In genomic region chr16:50114357-50115129, GRCh38 we compare ENCODE assay signal across 21 cellular contexts. TPM values are rescaled to one million over a fixed set of nuclear protein-coding genes. Genes with fewer than 3 reads are reported as not detected.
DNase-seq lines count a peak whose midpoint lies in the region; TF ChIP-seq lines count a peak whose summit lies in the region.
"Had no signal": no experiment of that assay in that cellular context is flagged by ENCODE, and none has a peak within 500 bp of the region (broad histone marks: within the 10 kb centered on the region; RNA-seq: fewer than 3 reads in every experiment).

No MANE protein-coding gene starts in this region.

- H3K4me1 Mint-ChIP-seq in neural crest cell (peaks cover 5% of the 10 kb centered on the region), osteocyte (ENCODE audit: unreplicated experiment) (no peaks in the 10 kb centered on the region)
- H3K4me1 Mint-ChIP-seq: brain, IgD-negative memory B cell had no signal

- H3K4me1 ChIP-seq in ectodermal cell (ENCODE audit: control insufficient read depth, insufficient read depth, low read length) = no peaks in the 10 kb centered on the region
- H3K4me1 ChIP-seq: gastrocnemius medialis had no signal

- H3K4me3 Mint-ChIP-seq in neural crest cell = no peak overlapping the region
- H3K4me3 Mint-ChIP-seq in osteocyte (ENCODE audit: unreplicated experiment) = no peak overlapping the region
- H3K4me3 Mint-ChIP-seq: activated CD4-positive, alpha-beta memory T cell treated with anti-CD3 and anti-CD28 coated beads, Interleukin-2, amount 10 ng/mL, durations not matched to agents 7 days and 5 days; brain; IgD-negative memory B cell; stimulated activated naive CD8-positive, alpha-beta T cell treated with anti-CD3 and anti-CD28 coated beads, Interleukin-15, Interleukin-2, amounts not matched to agents 100 ng/mL and 50 ng/mL, for 24 hours had no signal

- TF ChIP-seq RAD21 in Ishikawa (IDR thresholded peaks at IDR 0.05; ENCODE audit: low read depth) = no peak

- H3K27ac Mint-ChIP-seq in neural crest cell (ENCODE audit: unreplicated experiment) (peak overlapping the region; percentile 43), osteocyte (ENCODE audit: unreplicated experiment) (no peak overlapping the region)
- H3K27ac Mint-ChIP-seq: activated CD4-positive, alpha-beta memory T cell treated with anti-CD3 and anti-CD28 coated beads, Interleukin-2, amount 10 ng/mL, durations not matched to agents 7 days and 5 days; activated naive CD4-positive, alpha-beta T cell treated with anti-CD3 and anti-CD28 coated beads, Interleukin-2, amount 50 U/mL, for 72 hours; brain; IgD-negative memory B cell; stimulated activated naive CD8-positive, alpha-beta T cell treated with anti-CD3 and anti-CD28 coated beads, Interleukin-15, Interleukin-2, amounts not matched to agents 100 ng/mL and 50 ng/mL, for 24 hours had no signal

- DNase-seq in ELF-1 (ENCODE audit: low read depth, low spot score) (peak; percentile 74), neural crest cell (ENCODE audit: low read depth, low spot score) (no peak), cortex of kidney (lab: John Stamatoyannopoulos, UW) (no peak), AML-193 (lab: John Stamatoyannopoulos, UW) (no peak), NOMO-1 treated with DMSO at 0.1 percent for 48 hours (lab: John Stamatoyannopoulos, UW; ENCODE audit: unreplicated experiment) (no peak), osteocyte (ENCODE audit: extremely low spot score, unreplicated experiment) (no peak)
- DNase-seq: activated CD4-positive, alpha-beta memory T cell treated with anti-CD3 and anti-CD28 coated beads, Interleukin-2, amount 10 ng/mL, durations not matched to agents 7 days and 5 days; activated T-cell treated with anti-CD3 and anti-CD28 coated beads, Interleukin-2, amount 50 U/mL, for 48 hours; gastrocnemius medialis; NCI-H2029 treated with DMSO at 0.1 percent for 48 hours; occipital lobe; right cardiac atrium; SIG-M5; WERI-Rb-1 had no signal

- peak overlapping the region; percentile 26 for H3K27ac ChIP-seq in ectodermal cell (ENCODE audit: insufficient read depth, low read depth, low read length, poor library complexity, severe bottlenecking)
- H3K27ac ChIP-seq: coronary artery, gastrocnemius medialis, WERI-Rb-1 had no signal

- H3K4me3 ChIP-seq in ectodermal cell (ENCODE audit: insufficient read depth, low read depth, low read length) = no peak overlapping the region
- H3K4me3 ChIP-seq: coronary artery, gastrocnemius medialis had no signal

- H3K9me3 Mint-ChIP-seq in neural crest cell (no peaks in the 10 kb centered on the region), osteocyte (ENCODE audit: unreplicated experiment) (no peaks in the 10 kb centered on the region)
- H3K9me3 Mint-ChIP-seq: activated CD4-positive, alpha-beta memory T cell treated with anti-CD3 and anti-CD28 coated beads, Interleukin-2, amount 10 ng/mL, durations not matched to agents 7 days and 5 days; activated naive CD4-positive, alpha-beta T cell treated with anti-CD3 and anti-CD28 coated beads, Interleukin-2, amount 50 U/mL, for 72 hours; brain; IgD-negative memory B cell; stimulated activated naive CD8-positive, alpha-beta T cell treated with anti-CD3 and anti-CD28 coated beads, Interleukin-15, Interleukin-2, amounts not matched to agents 100 ng/mL and 50 ng/mL, for 24 hours had no signal

- no peaks in the 10 kb centered on the region for H3K36me3 Mint-ChIP-seq in neural crest cell (ENCODE audit: low read depth)
- no peaks in the 10 kb centered on the region for H3K36me3 Mint-ChIP-seq in osteocyte (ENCODE audit: unreplicated experiment)
- H3K36me3 Mint-ChIP-seq: brain had no signal

- no peak for TF ChIP-seq CTCF in neural crest cell (conservative IDR thresholded peaks at IDR 0.05)
- TF ChIP-seq CTCF in osteocyte (IDR thresholded peaks at IDR 0.05) = no peak

- no peaks in the 10 kb centered on the region for H3K9me3 ChIP-seq in ectodermal cell (ENCODE audit: control insufficient read depth, low read length)
- H3K9me3 ChIP-seq: gastrocnemius medialis had no signal

- no peak for TF ChIP-seq EP300 in Ishikawa (IDR thresholded peaks at IDR 0.05; ENCODE audit: borderline replicate concordance)

- H3K27me3 Mint-ChIP-seq in neural crest cell (ENCODE audit: low read depth) = peaks cover 5% of the 10 kb centered on the region
- H3K27me3 Mint-ChIP-seq in osteocyte (ENCODE audit: unreplicated experiment) = no peaks in the 10 kb centered on the region
- H3K27me3 Mint-ChIP-seq: activated CD4-positive, alpha-beta memory T cell treated with anti-CD3 and anti-CD28 coated beads, Interleukin-2, amount 10 ng/mL, durations not matched to agents 7 days and 5 days; stimulated activated naive CD8-positive, alpha-beta T cell treated with anti-CD3 and anti-CD28 coated beads, Interleukin-15, Interleukin-2, amounts not matched to agents 100 ng/mL and 50 ng/mL, for 24 hours had no signal

- no peaks in the 10 kb centered on the region for H3K36me3 ChIP-seq in ectodermal cell (ENCODE audit: control insufficient read depth, insufficient read depth, low read length)
- H3K36me3 ChIP-seq: gastrocnemius medialis, WERI-Rb-1 had no signal

- 74 to 80% methylated on average over 8 of the region's 8 CpGs for WGBS in ectodermal cell, 2 experiments

- no peaks in the 10 kb centered on the region for H3K27me3 ChIP-seq in ectodermal cell (ENCODE audit: control insufficient read depth, insufficient read depth, low read length, poor library complexity, severe bottlenecking)
- H3K27me3 ChIP-seq: gastrocnemius medialis had no signal

TF ChIP-seq in Ishikawa, 13 proteins besides CTCF, POLR2A, EP300 and RAD21:
- TF ChIP-seq, protein P1, sequence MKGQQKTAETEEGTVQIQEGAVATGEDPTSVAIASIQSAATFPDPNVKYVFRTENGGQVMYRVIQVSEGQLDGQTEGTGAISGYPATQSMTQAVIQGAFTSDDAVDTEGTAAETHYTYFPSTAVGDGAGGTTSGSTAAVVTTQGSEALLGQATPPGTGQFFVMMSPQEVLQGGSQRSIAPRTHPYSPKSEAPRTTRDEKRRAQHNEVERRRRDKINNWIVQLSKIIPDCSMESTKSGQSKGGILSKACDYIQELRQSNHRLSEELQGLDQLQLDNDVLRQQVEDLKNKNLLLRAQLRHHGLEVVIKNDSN (IDR thresholded peaks at IDR 0.05) = peak; percentile 51
- TF ChIP-seq MAX (IDR thresholded peaks at IDR 0.05) (peak; percentile 20; the same call in 1 of the 2 replicates), NFIC (IDR thresholded peaks at IDR 0.05) (no peak), ZBTB7A (IDR thresholded peaks at IDR 0.05; ENCODE audit: low read depth) (no peak)

RNA-seq across cellular contexts. Expression of gene TENT4B, which starts 38.6 kb away (rescaled TPM):
- 11.8 TPM for polyA plus RNA-seq in ectodermal cell (2013, experiment 1 of 4)
- polyA plus RNA-seq in ectodermal cell (2013, experiment 2 of 4) = 11.5 TPM
- 8.2 TPM for polyA plus RNA-seq in ectodermal cell (2013, experiment 3 of 4)
- 8.8 TPM for polyA plus RNA-seq in ectodermal cell (2013, experiment 4 of 4)
- total RNA-seq in neural crest cell (12.5 and 12.9 TPM in 2 replicates), osteocyte (9.6 and 11.1 TPM in 2 replicates)

RNA-seq across cellular contexts. Expression of gene HEATR3, which starts 48.8 kb away (rescaled TPM):
- 22.7 TPM for polyA plus RNA-seq in ectodermal cell (2013, experiment 1 of 4)
- 24.5 TPM for polyA plus RNA-seq in ectodermal cell (2013, experiment 2 of 4)
- polyA plus RNA-seq in ectodermal cell (2013, experiment 3 of 4) = 18.0 TPM
- polyA plus RNA-seq in ectodermal cell (2013, experiment 4 of 4) = 18.3 TPM
- total RNA-seq in neural crest cell = 25.4 and 29.5 TPM in 2 replicates
- 19.4 and 20.3 TPM in 2 replicates for total RNA-seq in osteocyte
